In genomic region chr5:139422307-139422893, GRCh38 we compare ENCODE assay signal across 8 cellular contexts. TPM values are rescaled to one million over a fixed set of nuclear protein-coding genes. Genes with fewer than 3 reads are reported as not detected.
DNase-seq lines count a peak whose midpoint lies in the region; ATAC-seq and TF ChIP-seq lines count a peak whose summit lies in the region.

No MANE protein-coding gene starts in this region.

- H2AK5ac ChIP-seq in neuronal stem cell (ENCODE audit: low read depth, low read length) = no peak overlapping the region

- POLR2A ChIA-PET in activated CD8-positive, alpha-beta T cell treated with anti-CD3 and anti-CD28 coated beads for 36 hours (lab: Charles Lee) = interaction anchor here (0.6 to 2.2 kb wide), 9 partner anchors 11 to 138 kb away, joined by 3 to 5 read pairs (median 3); partner anchors contain the start of genes SMIM33, SPATA24 and STING1

- H3K27ac ChIP-seq in neural progenitor cell (no peak overlapping the region), neuronal stem cell (replicated peaks; ENCODE audit: low read length) (no peak overlapping the region)

- H3K9me3 ChIP-seq in neural progenitor cell (ENCODE audit: low read depth) (no peaks in the 10 kb centered on the region), neuronal stem cell (replicated peaks in 1 of 2; ENCODE audit: control insufficient read depth in 2 of 2, insufficient read depth in 1 of 2, low read depth in 1 of 2, low read length in 2 of 2) (no peaks in the 10 kb centered on the region)

- DNase-seq in stimulated activated CD4-positive, alpha-beta T cell treated with anti-CD3 and anti-CD28 coated beads, Interleukin-2, amount 100 ng/mL, for 4 hours (ENCODE audit: low read depth) = peak; percentile 43
- no peak for DNase-seq in stimulated activated CD4-positive, alpha-beta T cell treated with anti-CD3 and anti-CD28 coated beads, Interleukin-1b, Interleukin-23, amount 100 ng/mL, for 48 hours
- DNase-seq in NCI-H82 (lab: John Stamatoyannopoulos, UW) (peak; percentile 76), fibroblast of pulmonary artery (ENCODE audit: low read depth) (peak; percentile 86), neural progenitor cell (ENCODE audit: low spot score) (peak; percentile 69), neuronal stem cell (ENCODE audit: low spot score) (no peak)
- peak; percentile 72 for DNase-seq in activated CD8-positive, alpha-beta T cell treated with anti-CD3 and anti-CD28 coated beads for 36 hours

- CTCF ChIA-PET in activated CD8-positive, alpha-beta T cell treated with anti-CD3 and anti-CD28 coated beads for 36 hours (lab: Charles Lee) = interaction anchor here (0.6 to 13.9 kb wide), 49 partner anchors 8 to 343 kb away, joined by 3 to 444 read pairs (median 5); partner anchors contain the start of genes DNAJC18, SMIM33, STING1 and UBE2D2

- H3K79me2 ChIP-seq in neural progenitor cell (ENCODE audit: low read depth) = no peaks in the 10 kb centered on the region

- H3K4ac ChIP-seq in neuronal stem cell (ENCODE audit: low read length) = no peak overlapping the region

- H3K4me1 ChIP-seq in neural progenitor cell (peaks cover 38% of the 10 kb centered on the region), neuronal stem cell (ENCODE audit: control insufficient read depth in 2 of 2, insufficient read depth in 1 of 2, low read depth in 1 of 2, low read length in 2 of 2) (peaks cover 0 to 5% of the 10 kb centered on the region in 2 donors)

- H3K27me3 ChIP-seq in neural progenitor cell (no peaks in the 10 kb centered on the region), neuronal stem cell (ENCODE audit: control insufficient read depth in 3 of 3, insufficient read depth in 3 of 3, low read depth in 1 of 3, low read length in 3 of 3) (no peaks in the 10 kb centered on the region)

- H3K79me1 ChIP-seq in neuronal stem cell (ENCODE audit: low read depth, low read length) = no peaks in the 10 kb centered on the region

- no peak overlapping the region for H3K4me3 Mint-ChIP-seq in activated CD8-positive, alpha-beta T cell treated with anti-CD3 and anti-CD28 coated beads for 36 hours
- no peak overlapping the region for H3K4me3 Mint-ChIP-seq in neural progenitor cell

- H3F3A ChIP-seq in neural progenitor cell (ENCODE audit: low read depth) = peaks cover 42% of the 10 kb centered on the region

- H3K9me3 Mint-ChIP-seq in activated CD8-positive, alpha-beta T cell treated with anti-CD3 and anti-CD28 coated beads for 36 hours = no peaks in the 10 kb centered on the region
- H3K9me3 Mint-ChIP-seq in neural progenitor cell = no peaks in the 10 kb centered on the region

- H3K4me2 ChIP-seq in neural progenitor cell (no peak overlapping the region), neuronal stem cell (ENCODE audit: insufficient read depth, low read length, poor library complexity, severe bottlenecking) (no peak overlapping the region)

- H3K36me3 ChIP-seq in neural progenitor cell (no peaks in the 10 kb centered on the region), neuronal stem cell (replicated peaks in 1 of 2; ENCODE audit: control insufficient read depth in 2 of 2, insufficient read depth in 2 of 2, low read length in 2 of 2) (peaks cover 15 to 85% of the 10 kb centered on the region in 2 donors)

- H4K20me1 ChIP-seq in neural progenitor cell (ENCODE audit: low read depth) = no peaks in the 10 kb centered on the region

- H2BK5ac ChIP-seq in neuronal stem cell (ENCODE audit: low read length) = no peak overlapping the region

- ATAC-seq in HG03442 (IDR thresholded peaks at IDR 0.05; ENCODE audit: unreplicated experiment) = peak; percentile 52
- ATAC-seq in activated CD8-positive, alpha-beta T cell treated with anti-CD3 and anti-CD28 coated beads for 36 hours = peak; percentile 96

- no peak overlapping the region for H4K91ac ChIP-seq in neuronal stem cell (ENCODE audit: low read depth, low read length, poor library complexity)

- H3K4me3 ChIP-seq in fibroblast of pulmonary artery (replicated peaks; ENCODE audit: low read depth, low read length) (no peak overlapping the region), neural progenitor cell (no peak overlapping the region), neuronal stem cell (ENCODE audit: low read length in 2 of 2) (no peak overlapping the region)

- H3K14ac ChIP-seq in neuronal stem cell (ENCODE audit: low read length) = no peak overlapping the region

- no peak overlapping the region for H2BK12ac ChIP-seq in neuronal stem cell (ENCODE audit: low read length)

- H3K23ac ChIP-seq in neuronal stem cell (ENCODE audit: low read depth, low read length, poor library complexity) = no peak overlapping the region

- H3K18ac ChIP-seq in neuronal stem cell (ENCODE audit: low read length) = no peak overlapping the region

- H3K9ac ChIP-seq in neural progenitor cell (no peak overlapping the region), neuronal stem cell (ENCODE audit: low read depth, low read length, poor library complexity) (no peak overlapping the region)

- no peaks in the 10 kb centered on the region for H3K27me3 Mint-ChIP-seq in activated CD8-positive, alpha-beta T cell treated with anti-CD3 and anti-CD28 coated beads for 36 hours
- H3K27me3 Mint-ChIP-seq in neural progenitor cell (ENCODE audit: insufficient read depth, low read depth) = no peaks in the 10 kb centered on the region

- intact Hi-C loops in activated CD8-positive, alpha-beta T cell treated with anti-CD3 and anti-CD28 coated beads for 36 hours (cut with micrococcal nuclease) = loop anchor here (1.0 kb wide), 1 partner anchor 91 kb away; no protein-coding TSS in a partner anchor

- no CpG with 5 or more reads among the region's 5 CpGs for WGBS in neuronal stem cell (ENCODE audit: extremely low coverage in 2 of 2, insufficient read length in 2 of 2, insufficient replicate concordance in 1 of 2), 2 donors

- no peak overlapping the region for H4K8ac ChIP-seq in neuronal stem cell (ENCODE audit: low read depth, low read length)

- H2BK120ac ChIP-seq in neuronal stem cell (ENCODE audit: low read depth, low read length) = no peak overlapping the region

- peaks cover 5% of the 10 kb centered on the region for H3K4me1 Mint-ChIP-seq in activated CD8-positive, alpha-beta T cell treated with anti-CD3 and anti-CD28 coated beads for 36 hours (ENCODE audit: low read depth)
- peaks cover 26% of the 10 kb centered on the region for H3K4me1 Mint-ChIP-seq in neural progenitor cell

- H3K36me3 Mint-ChIP-seq in activated CD8-positive, alpha-beta T cell treated with anti-CD3 and anti-CD28 coated beads for 36 hours (ENCODE audit: low read depth) = peaks cover 39% of the 10 kb centered on the region
- peaks cover 21% of the 10 kb centered on the region for H3K36me3 Mint-ChIP-seq in neural progenitor cell

- no peak overlapping the region for H2BK15ac ChIP-seq in neuronal stem cell (ENCODE audit: low read length)

- no peak overlapping the region for H3K27ac Mint-ChIP-seq in activated CD8-positive, alpha-beta T cell treated with anti-CD3 and anti-CD28 coated beads for 36 hours
- H3K27ac Mint-ChIP-seq in neural progenitor cell = no peak overlapping the region

- peak; percentile 96 for TF ChIP-seq CTCF in activated CD8-positive, alpha-beta T cell treated with anti-CD3 and anti-CD28 coated beads for 36 hours (IDR thresholded peaks at IDR 0.05)
- TF ChIP-seq CTCF in fibroblast of pulmonary artery (IDR thresholded peaks at IDR 0.05; ENCODE audit: low read length, missing control alignments) (peak; percentile 94), neural progenitor cell (IDR thresholded peaks at IDR 0.05) (peak; percentile 93)

- no peak overlapping the region for H2AFZ ChIP-seq in neural progenitor cell (replicated peaks)
- no peak overlapping the region for H2AFZ ChIP-seq in neuronal stem cell (ENCODE audit: low read length)

RNA-seq across cellular contexts. Expression of gene DNAJC18, which starts 16.9 kb away (rescaled TPM):
- total RNA-seq in activated CD8-positive, alpha-beta T cell treated with anti-CD3 and anti-CD28 coated beads for 36 hours = 10 to 100 TPM; 24.9 to 27.5 TPM
- 13.7 and 21.7 TPM in 2 replicates for total RNA-seq in neural progenitor cell (ENCODE audit: low replicate concordance)
- polyA plus RNA-seq in neuronal stem cell (2013, experiment 1 of 2) = 15.9 TPM
- 15.9 TPM for polyA plus RNA-seq in neuronal stem cell (2013, experiment 2 of 2)

RNA-seq across cellular contexts. Expression of gene SPATA24, which starts 18.5 kb away (rescaled TPM):
- total RNA-seq in activated CD8-positive, alpha-beta T cell treated with anti-CD3 and anti-CD28 coated beads for 36 hours = 1 to 10 TPM; 4.3 to 4.4 TPM
- 15.2 and 15.7 TPM in 2 replicates for total RNA-seq in neural progenitor cell (ENCODE audit: low replicate concordance)
- polyA plus RNA-seq in neuronal stem cell (2013, experiment 1 of 2) = 15.3 TPM
- 15.2 TPM for polyA plus RNA-seq in neuronal stem cell (2013, experiment 2 of 2)

RNA-seq across cellular contexts. Expression of gene PROB1, which starts 27.5 kb away (rescaled TPM):
- total RNA-seq in activated CD8-positive, alpha-beta T cell treated with anti-CD3 and anti-CD28 coated beads for 36 hours = 1 to 10 TPM; 3.9 to 4.1 TPM
- 0.67 and 2.6 TPM in 2 replicates for total RNA-seq in neural progenitor cell (ENCODE audit: low replicate concordance)
- 2.0 TPM for polyA plus RNA-seq in neuronal stem cell (2013, experiment 1 of 2)
- 2.1 TPM for polyA plus RNA-seq in neuronal stem cell (2013, experiment 2 of 2)

RNA-seq across cellular contexts. Expression of gene MZB1, which starts 32.7 kb away (rescaled TPM):
- 10 to 100 TPM; 14.4 to 14.5 TPM for total RNA-seq in activated CD8-positive, alpha-beta T cell treated with anti-CD3 and anti-CD28 coated beads for 36 hours
- total RNA-seq in neural progenitor cell (ENCODE audit: low replicate concordance) = 0.53 TPM in 1 of 2 replicates, not detected in the other
- polyA plus RNA-seq in neuronal stem cell (2013, experiment 1 of 2) = 0.31 TPM
- 0.32 TPM for polyA plus RNA-seq in neuronal stem cell (2013, experiment 2 of 2)

RNA-seq across cellular contexts. Expression of gene SLC23A1, which starts 39.3 kb away (rescaled TPM):
- total RNA-seq in activated CD8-positive, alpha-beta T cell treated with anti-CD3 and anti-CD28 coated beads for 36 hours = under 1 TPM; 0.63 to 0.89 TPM
- total RNA-seq in neural progenitor cell (ENCODE audit: low replicate concordance) = not detected in 2 replicates
- polyA plus RNA-seq in neuronal stem cell (2013, experiment 1 of 2) = 0.01 TPM
- polyA plus RNA-seq in neuronal stem cell (2013, experiment 2 of 2) = 0.03 TPM

Comparison
In these comparisons a context has a peak if more than half of its experiments do, and no peak if none do; other contexts are left out.
1. DNase-seq: peak in stimulated activated CD4-positive, alpha-beta T cell treated with anti-CD3 and anti-CD28 coated beads, Interleukin-2, amount 100 ng/mL, for 4 hours (single experiment), NCI-H82 (single experiment), activated CD8-positive, alpha-beta T cell treated with anti-CD3 and anti-CD28 coated beads for 36 hours (single experiment), fibroblast of pulmonary artery (single experiment) and neural progenitor cell (single experiment); none in stimulated activated CD4-positive, alpha-beta T cell treated with anti-CD3 and anti-CD28 coated beads, Interleukin-1b, Interleukin-23, amount 100 ng/mL, for 48 hours (single experiment) and neuronal stem cell (single experiment).
2. Peak in every context shown above with its lines, with median percentiles within 50 percentile points of each other: CTCF ChIP-seq.